In genomic region chr18:60891936-60892335, GRCh38 we compare ENCODE assay signal across 23 cellular contexts.
DNase-seq lines count a peak whose midpoint lies in the region; ATAC-seq and TF ChIP-seq lines count a peak whose summit lies in the region.
"Had no signal": no experiment of that assay in that cellular context is flagged by ENCODE, and none has a peak within 500 bp of the region (broad histone marks: within the 10 kb centered on the region; RNA-seq: fewer than 3 reads in every experiment).

No MANE protein-coding gene starts in this region.

- ATAC-seq in esophagus mucosa (peak; percentile 42), HG02763 (IDR thresholded peaks at IDR 0.05; ENCODE audit: unreplicated experiment) (no peak)
- ATAC-seq: Right ventricle myocardium inferior had no signal

- no peaks in the 10 kb centered on the region for H3K27me3 Mint-ChIP-seq in Calu3 (ENCODE audit: unreplicated experiment)
- H3K27me3 Mint-ChIP-seq: CD4-positive, CD25-positive, alpha-beta regulatory T cell; IgD-negative memory B cell had no signal

- no peaks in the 10 kb centered on the region for H3K27me3 ChIP-seq in mammary epithelial cell (ENCODE audit: insufficient read depth, low read length)
- H3K27me3 ChIP-seq: BLaER1, SJSA1 had no signal

- 88% methylated on average over 5 of the region's 5 CpGs for WGBS in mammary epithelial cell (ENCODE audit: low coverage, missing lambda C conversion rate)

- peaks cover 33% of the 10 kb centered on the region for H3K4me1 ChIP-seq in mammary epithelial cell (ENCODE audit: insufficient read depth, low read length)
- H3K4me1 ChIP-seq: BLaER1, SJSA1 had no signal

- H3K36me3 Mint-ChIP-seq in Calu3 (ENCODE audit: insufficient read depth, unreplicated experiment), result peaks cover 19% of the 10 kb centered on the region
- H3K36me3 Mint-ChIP-seq: CD4-positive, CD25-positive, alpha-beta regulatory T cell; IgD-negative memory B cell had no signal

- H3K9me3 ChIP-seq in mammary epithelial cell (replicated peaks; ENCODE audit: insufficient read depth, low read length), result no peaks in the 10 kb centered on the region
- H3K9me3 ChIP-seq: BLaER1, SJSA1 had no signal

- no peak overlapping the region for H3K4me3 ChIP-seq in mammary epithelial cell (replicated peaks in 1 of 3; ENCODE audit: insufficient read depth in 1 of 3, low read depth in 2 of 3, low read length in 3 of 3)
- no peak overlapping the region for H3K4me3 ChIP-seq in skin epidermis
- H3K4me3 ChIP-seq: BLaER1, SJSA1 had no signal

- dilution Hi-C loops in mammary epithelial cell (cut with HindIII; ENCODE audit: low sequenced_read_pairs), result no loop called here

- DNase-seq in Calu3, result no peak
- peak; percentile 30 for DNase-seq in mammary epithelial cell
- no peak for DNase-seq in SIG-M5 treated with dmso at 0.1 percent for 504 hours (lab: John Stamatoyannopoulos, UW; ENCODE audit: unreplicated experiment)
- no peak for DNase-seq in stimulated activated CD8-positive, alpha-beta memory T cell treated with anti-CD3 and anti-CD28 coated beads, Interleukin-4, amount 100 ng/mL, for 48 hours
- no peak for DNase-seq in COLO668 (lab: John Stamatoyannopoulos, UW; ENCODE audit: unreplicated experiment)
- DNase-seq: CD4-positive, CD25-positive, alpha-beta regulatory T cell; DMS53; NCI-H1048; NCI-H1417; NCI-H187; NCI-H2081 treated with DMSO at 0.1 percent for 48 hours; NCI-H2171; NCI-H510A; NCI-H69 had no signal

- in situ Hi-C loops in mammary epithelial cell (cut with MboI; ENCODE audit: low sequenced_read_pairs in 2 of 2), result no loop called here

- H3K4me1 Mint-ChIP-seq in Calu3 (ENCODE audit: low read depth, unreplicated experiment), result peaks cover 51% of the 10 kb centered on the region
- H3K4me1 Mint-ChIP-seq: CD4-positive, CD25-positive, alpha-beta regulatory T cell; IgD-negative memory B cell had no signal

- H3K27ac Mint-ChIP-seq in Calu3 (ENCODE audit: unreplicated experiment), result peak overlapping the region; percentile 97
- H3K27ac Mint-ChIP-seq: CD4-positive, CD25-positive, alpha-beta regulatory T cell; IgD-negative memory B cell had no signal

- H3K27ac ChIP-seq in mammary epithelial cell (ENCODE audit: insufficient read depth, low read depth, low read length), result peak overlapping the region; percentile 93
- H3K27ac ChIP-seq in skin epidermis, result peak overlapping the region in 11 of 21 experiments; percentile 19 to 70 (median 43)
- H3K27ac ChIP-seq: BLaER1, HL-60, KMS-11, SJSA1 had no signal

- H3K9me3 Mint-ChIP-seq in Calu3 (ENCODE audit: low read depth, unreplicated experiment), result no peaks in the 10 kb centered on the region

- BruUV-seq in Calu3 (replicated peaks; lab: Mats Ljungman, UMichigan), result no TSS peak
- BruUV-seq in mammary epithelial cell (replicated peaks; lab: Mats Ljungman, UMichigan), result TSS peak; percentile 76

- H3K79me2 ChIP-seq in mammary epithelial cell (ENCODE audit: insufficient read depth, low read length), result no peaks in the 10 kb centered on the region

- TF ChIP-seq CTCF in Calu3 (IDR thresholded peaks at IDR 0.05; ENCODE audit: unreplicated experiment) (no peak), mammary epithelial cell (conservative IDR thresholded peaks at IDR 0.05 in 1 of 2, IDR thresholded peaks at IDR 0.05 in 1 of 2; ENCODE audit: extremely low read depth in 1 of 2, insufficient read depth in 1 of 2, low read depth in 1 of 2, low read length in 2 of 2) (no peak)

- H3K36me3 ChIP-seq in mammary epithelial cell (ENCODE audit: insufficient read depth, low read length), result no peaks in the 10 kb centered on the region
- H3K36me3 ChIP-seq: BLaER1, SJSA1 had no signal

- H4K20me1 ChIP-seq in mammary epithelial cell (ENCODE audit: insufficient read depth, low read length), result no peaks in the 10 kb centered on the region
- H4K20me1 ChIP-seq: BLaER1 had no signal

- intact Hi-C loops in Calu3 (cut with micrococcal nuclease; ENCODE audit: unreplicated experiment), result loop anchor here (5.0 kb wide), 1 partner anchor 80 kb away; no protein-coding TSS in a partner anchor
- intact Hi-C loops in mammary epithelial cell (cut with micrococcal nuclease), result loop anchor here (5.0 kb wide), 1 partner anchor 85 kb away; no protein-coding TSS in a partner anchor

- H2AFZ ChIP-seq in mammary epithelial cell (ENCODE audit: low read depth, low read length), result peak overlapping the region; percentile 74

- H3K4me2 ChIP-seq in mammary epithelial cell (ENCODE audit: insufficient read depth, low read depth, low read length), result peak overlapping the region; percentile 69
- H3K4me2 ChIP-seq: BLaER1, KMS-11 had no signal

- H3K4me3 Mint-ChIP-seq in Calu3 (ENCODE audit: low read depth, unreplicated experiment), result peak overlapping the region; percentile 28
- H3K4me3 Mint-ChIP-seq: CD4-positive, CD25-positive, alpha-beta regulatory T cell; IgD-negative memory B cell had no signal

- CTCF ChIA-PET in Calu3 (lab: Charles Lee) (interaction anchor here (0.6 to 1.6 kb wide), 2 partner anchors 82 to 1244 kb away, joined by 3 read pairs; no protein-coding TSS in a partner anchor), mammary epithelial cell (lab: Charles Lee; ENCODE audit: low non-redundant PET) (no interaction called here)

- H3K9ac ChIP-seq in mammary epithelial cell (ENCODE audit: insufficient read depth, low read length), result peak overlapping the region; percentile 17
- H3K9ac ChIP-seq: BLaER1, KMS-11 had no signal
